32 cellular contexts compared by ENCODE assay signal in genomic region chr12:124333724-124334123, GRCh38. TPM values are rescaled to one million over a fixed set of nuclear protein-coding genes. Genes with fewer than 3 reads are reported as not detected.
"Had no signal": no experiment of that assay in that cellular context is flagged by ENCODE, and none has a peak within 500 bp of the region (broad histone marks: within the 10 kb centered on the region; RNA-seq: fewer than 3 reads in every experiment).

No MANE protein-coding gene starts in this region.

- H3K27ac ChIP-seq: adrenal gland, ascending aorta, cardiac muscle cell, colonic mucosa, epithelial cell of prostate, ovary, sigmoid colon, suprapubic skin, tibial artery had no signal

- H3K36me3 ChIP-seq: colonic mucosa, ovary had no signal

- ATAC-seq: activated CD8-positive, alpha-beta T cell treated with anti-CD3 and anti-CD28 coated beads for 36 hours; left ventricle myocardium superior; stimulated activated memory B cell treated with anti-CD40 and anti-IgM and Interleukin-4, amounts not matched to agents 10 μg/mL and 1 μg/mL and 100 μg/mL, for 72 hours; T-helper 17 cell had no signal

- H3K9me3 ChIP-seq: adrenal gland, ascending aorta, colonic mucosa, ovary, sigmoid colon, suprapubic skin, tibial artery had no signal

- H3K4me3 ChIP-seq: adrenal gland, ascending aorta, cardiac muscle cell, colonic mucosa, ovary, sigmoid colon, smooth muscle cell, suprapubic skin, tibial artery had no signal

- DNase-seq: activated CD4-positive, alpha-beta T cell treated with anti-CD3 and anti-CD28 coated beads for 1 hour; activated CD4-positive, alpha-beta T cell treated with anti-CD3 and anti-CD28 coated beads, Interleukin-2, amount 50 U/mL, for 1 hour; activated CD8-positive, alpha-beta T cell treated with anti-CD3 and anti-CD28 coated beads for 36 hours; activated effector memory CD4-positive, alpha-beta T cell treated with anti-CD3 and anti-CD28 coated beads, Interleukin-2, amount 50 U/mL, for 16 hours; activated naive CD4-positive, alpha-beta T cell treated with anti-CD3 and anti-CD28 coated beads for 36 hours; activated naive CD8-positive, alpha-beta T cell treated with anti-CD3 and anti-CD28 coated beads for 36 hours; adrenal gland; cerebellar nuclear complex; colonic mucosa; effector CD8-positive, alpha-beta T cell; glutamatergic neuron; islet precursor cell; left ventricle myocardium superior; mammary epithelial cell; naive B cell; nephron progenitor cell; ovary; sigmoid colon; stimulated activated CD4-positive, alpha-beta T cell treated with anti-CD3 and anti-CD28 coated beads, Interleukin-1b, Interleukin-23, amount 100 ng/mL, for 48 hours; stimulated activated CD4-positive, alpha-beta T cell treated with anti-CD3 and anti-CD28 coated beads, Interleukin-4, amount 100 ng/mL, for 4 hours; stimulated activated CD8-positive, alpha-beta memory T cell treated with anti-CD3 and anti-CD28 coated beads, Interleukin-4, amount 100 ng/mL, for 48 hours; T-helper 17 cell; T1000; tibial artery had no signal

- H3K4me2 ChIP-seq: smooth muscle cell had no signal

- H3K4me1 ChIP-seq: adrenal gland, colonic mucosa, suprapubic skin had no signal

- H3K27me3 ChIP-seq: adrenal gland, ascending aorta, cardiac muscle cell, colonic mucosa, ovary, sigmoid colon, suprapubic skin, tibial artery had no signal

- FAIRE-seq: endometrium, frontal cortex had no signal

RNA-seq across cellular contexts. Expression of gene RFLNA, which starts 38.8 kb away (rescaled TPM):
- total RNA-seq: activated CD8-positive, alpha-beta T cell treated with anti-CD3 and anti-CD28 coated beads for 36 hours; activated naive CD4-positive, alpha-beta T cell treated with anti-CD3 and anti-CD28 coated beads for 36 hours; activated naive CD8-positive, alpha-beta T cell treated with anti-CD3 and anti-CD28 coated beads for 36 hours; ascending aorta; T-helper 17 cell had no signal
